ENCODE assay signal across 16 cellular contexts in the genomic region with DNA sequence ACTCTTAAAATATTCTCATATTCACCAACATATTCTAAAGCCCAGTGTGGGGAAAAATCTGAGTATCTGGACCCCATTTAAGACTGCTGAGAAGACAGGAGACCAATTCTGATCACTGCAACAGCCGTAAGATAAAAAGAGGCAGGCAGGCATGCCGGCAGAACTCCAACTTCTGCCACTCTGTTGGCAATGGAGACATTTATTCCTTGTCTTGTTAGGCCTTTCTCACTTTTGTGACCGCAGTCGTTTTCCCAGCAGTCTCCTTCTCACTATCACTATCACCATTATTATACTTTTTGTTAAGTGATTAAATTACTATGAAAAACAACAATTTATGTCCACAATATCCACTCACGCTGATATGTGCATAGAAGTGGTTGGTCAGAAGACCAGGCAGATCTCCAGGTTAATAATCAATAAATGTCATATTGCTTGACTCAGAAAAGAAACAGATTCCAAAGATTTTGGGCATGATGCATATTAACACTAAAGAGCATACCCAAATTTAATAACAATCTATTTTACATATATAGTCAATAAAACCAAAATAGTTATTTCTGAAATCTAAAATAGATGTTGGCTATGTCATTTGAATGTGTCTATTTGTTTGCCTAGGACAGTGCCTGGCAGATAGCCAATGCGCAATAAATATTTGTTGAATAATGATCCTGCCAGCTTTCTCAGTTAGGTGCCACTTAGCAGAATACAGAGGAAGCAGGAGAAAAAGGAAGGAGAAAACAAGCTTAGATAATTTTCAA. TPM values are rescaled to one million over a fixed set of nuclear protein-coding genes. Genes with fewer than 3 reads are reported as not detected.
DNase-seq lines count a peak whose midpoint lies in the region; ATAC-seq and TF ChIP-seq lines count a peak whose summit lies in the region.
"Had no signal": no experiment of that assay in that cellular context is flagged by ENCODE, and none has a peak within 500 bp of the region (broad histone marks: within the 10 kb centered on the region; RNA-seq: fewer than 3 reads in every experiment).

No MANE protein-coding gene starts in this region.

- CTCF ChIA-PET in WTC11 (lab: Charles Lee) = interaction anchor here (1.0 kb wide), 1 partner anchor 13 kb away, joined by 3 read pairs; no protein-coding TSS in a partner anchor

- H3K36me3 Mint-ChIP-seq in glutamatergic neuron (ENCODE audit: unreplicated experiment) = no peaks in the 10 kb centered on the region
- H3K36me3 Mint-ChIP-seq in WTC11 = no peaks in the 10 kb centered on the region

- intact Hi-C loops in head of caudate nucleus (cut with DNase I) = no loop called here

- no peak for TF ChIP-seq CTCF in glutamatergic neuron (IDR thresholded peaks at IDR 0.05; ENCODE audit: partially characterized antibody, unreplicated experiment)
- TF ChIP-seq CTCF in WTC11 (IDR thresholded peaks at IDR 0.05) = no peak

- DNase-seq in DMS79 treated with DMSO at 0.1 percent for 48 hours (lab: John Stamatoyannopoulos, UW) (peak; percentile 23), DMS79 (lab: John Stamatoyannopoulos, UW) (no peak), NCI-H446 (lab: John Stamatoyannopoulos, UW) (peak; percentile 72 to 84), head of caudate nucleus (peak in 38 of 42 donors; percentile 10 to 69 (median 42)), glutamatergic neuron (no peak), WTC11 (ENCODE audit: low spot score) (no peak)
- DNase-seq: activated T-cell treated with anti-CD3 and anti-CD28 coated beads, Interleukin-2, amount 50 U/mL, for 1 hour; NCI-H1048; SW 1271 had no signal

- H3K27ac Mint-ChIP-seq in glutamatergic neuron (ENCODE audit: unreplicated experiment) = no peak overlapping the region
- no peak overlapping the region for H3K27ac Mint-ChIP-seq in WTC11
- H3K27ac Mint-ChIP-seq: mesothelial cell of epicardium had no signal

- H3K27ac ChIP-seq in temporal lobe (ENCODE audit: low read depth, low read length) = peak overlapping the region; percentile 39
- H3K27ac ChIP-seq: A549, suprapubic skin had no signal

- ATAC-seq in GM18502 (IDR thresholded peaks at IDR 0.05; ENCODE audit: poor library complexity, unreplicated experiment) = no peak
- no peak for ATAC-seq in WTC11
- ATAC-seq: A549; activated CD4-positive, CD25-positive, alpha-beta regulatory T cell treated with anti-CD3 and anti-CD28 coated beads, Interleukin-2, amount 50 U/mL, for 24 hours; esophagus mucosa had no signal

- POLR2A ChIA-PET in WTC11 (lab: Charles Lee) = no interaction called here

- H3K4me1 Mint-ChIP-seq in glutamatergic neuron (ENCODE audit: low read depth, unreplicated experiment) (peaks cover 1% of the 10 kb centered on the region), WTC11 (peaks cover 19% of the 10 kb centered on the region)

- peaks cover 2% of the 10 kb centered on the region for H3K27me3 Mint-ChIP-seq in glutamatergic neuron (ENCODE audit: unreplicated experiment)
- H3K27me3 Mint-ChIP-seq in WTC11 (ENCODE audit: low read depth) = no peaks in the 10 kb centered on the region

- H3K4me3 Mint-ChIP-seq in glutamatergic neuron (ENCODE audit: unreplicated experiment) = no peak overlapping the region
- no peak overlapping the region for H3K4me3 Mint-ChIP-seq in WTC11
- H3K4me3 Mint-ChIP-seq: mesothelial cell of epicardium had no signal

- H3K9me3 Mint-ChIP-seq in glutamatergic neuron (ENCODE audit: unreplicated experiment) (no peaks in the 10 kb centered on the region), WTC11 (no peaks in the 10 kb centered on the region)
- H3K9me3 Mint-ChIP-seq: mesothelial cell of epicardium had no signal

TF ChIP-seq in WTC11, 78 proteins besides CTCF, POLR2A, EP300 and RAD21 (continues in another document):
- no peak for TF ChIP-seq JAZF1 (CRISPR knock-in tag; IDR thresholded peaks at IDR 0.05)
- no peak for TF ChIP-seq CREM (CRISPR knock-in tag; IDR thresholded peaks at IDR 0.05)
- no peak for TF ChIP-seq ZNF281 (CRISPR knock-in tag; IDR thresholded peaks at IDR 0.05)
- TF ChIP-seq TEAD1 (CRISPR knock-in tag; IDR thresholded peaks at IDR 0.05) = no peak
- TF ChIP-seq, protein P1, sequence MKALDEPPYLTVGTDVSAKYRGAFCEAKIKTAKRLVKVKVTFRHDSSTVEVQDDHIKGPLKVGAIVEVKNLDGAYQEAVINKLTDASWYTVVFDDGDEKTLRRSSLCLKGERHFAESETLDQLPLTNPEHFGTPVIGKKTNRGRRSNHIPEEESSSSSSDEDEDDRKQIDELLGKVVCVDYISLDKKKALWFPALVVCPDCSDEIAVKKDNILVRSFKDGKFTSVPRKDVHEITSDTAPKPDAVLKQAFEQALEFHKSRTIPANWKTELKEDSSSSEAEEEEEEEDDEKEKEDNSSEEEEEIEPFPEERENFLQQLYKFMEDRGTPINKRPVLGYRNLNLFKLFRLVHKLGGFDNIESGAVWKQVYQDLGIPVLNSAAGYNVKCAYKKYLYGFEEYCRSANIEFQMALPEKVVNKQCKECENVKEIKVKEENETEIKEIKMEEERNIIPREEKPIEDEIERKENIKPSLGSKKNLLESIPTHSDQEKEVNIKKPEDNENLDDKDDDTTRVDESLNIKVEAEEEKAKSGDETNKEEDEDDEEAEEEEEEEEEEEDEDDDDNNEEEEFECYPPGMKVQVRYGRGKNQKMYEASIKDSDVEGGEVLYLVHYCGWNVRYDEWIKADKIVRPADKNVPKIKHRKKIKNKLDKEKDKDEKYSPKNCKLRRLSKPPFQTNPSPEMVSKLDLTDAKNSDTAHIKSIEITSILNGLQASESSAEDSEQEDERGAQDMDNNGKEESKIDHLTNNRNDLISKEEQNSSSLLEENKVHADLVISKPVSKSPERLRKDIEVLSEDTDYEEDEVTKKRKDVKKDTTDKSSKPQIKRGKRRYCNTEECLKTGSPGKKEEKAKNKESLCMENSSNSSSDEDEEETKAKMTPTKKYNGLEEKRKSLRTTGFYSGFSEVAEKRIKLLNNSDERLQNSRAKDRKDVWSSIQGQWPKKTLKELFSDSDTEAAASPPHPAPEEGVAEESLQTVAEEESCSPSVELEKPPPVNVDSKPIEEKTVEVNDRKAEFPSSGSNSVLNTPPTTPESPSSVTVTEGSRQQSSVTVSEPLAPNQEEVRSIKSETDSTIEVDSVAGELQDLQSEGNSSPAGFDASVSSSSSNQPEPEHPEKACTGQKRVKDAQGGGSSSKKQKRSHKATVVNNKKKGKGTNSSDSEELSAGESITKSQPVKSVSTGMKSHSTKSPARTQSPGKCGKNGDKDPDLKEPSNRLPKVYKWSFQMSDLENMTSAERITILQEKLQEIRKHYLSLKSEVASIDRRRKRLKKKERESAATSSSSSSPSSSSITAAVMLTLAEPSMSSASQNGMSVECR (CRISPR knock-in tag; IDR thresholded peaks at IDR 0.05; ENCODE audit: borderline replicate concordance) = no peak
- TF ChIP-seq, protein P2, sequence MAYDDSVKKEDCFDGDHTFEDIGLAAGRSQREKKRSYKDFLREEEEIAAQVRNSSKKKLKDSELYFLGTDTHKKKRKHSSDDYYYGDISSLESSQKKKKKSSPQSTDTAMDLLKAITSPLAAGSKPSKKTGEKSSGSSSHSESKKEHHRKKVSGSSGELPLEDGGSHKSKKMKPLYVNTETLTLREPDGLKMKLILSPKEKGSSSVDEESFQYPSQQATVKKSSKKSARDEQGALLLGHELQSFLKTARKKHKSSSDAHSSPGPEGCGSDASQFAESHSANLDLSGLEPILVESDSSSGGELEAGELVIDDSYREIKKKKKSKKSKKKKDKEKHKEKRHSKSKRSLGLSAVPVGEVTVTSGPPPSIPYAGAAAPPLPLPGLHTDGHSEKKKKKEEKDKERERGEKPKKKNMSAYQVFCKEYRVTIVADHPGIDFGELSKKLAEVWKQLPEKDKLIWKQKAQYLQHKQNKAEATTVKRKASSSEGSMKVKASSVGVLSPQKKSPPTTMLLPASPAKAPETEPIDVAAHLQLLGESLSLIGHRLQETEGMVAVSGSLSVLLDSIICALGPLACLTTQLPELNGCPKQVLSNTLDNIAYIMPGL (CRISPR knock-in tag; IDR thresholded peaks at IDR 0.05) = no peak
- TF ChIP-seq, protein P3, sequence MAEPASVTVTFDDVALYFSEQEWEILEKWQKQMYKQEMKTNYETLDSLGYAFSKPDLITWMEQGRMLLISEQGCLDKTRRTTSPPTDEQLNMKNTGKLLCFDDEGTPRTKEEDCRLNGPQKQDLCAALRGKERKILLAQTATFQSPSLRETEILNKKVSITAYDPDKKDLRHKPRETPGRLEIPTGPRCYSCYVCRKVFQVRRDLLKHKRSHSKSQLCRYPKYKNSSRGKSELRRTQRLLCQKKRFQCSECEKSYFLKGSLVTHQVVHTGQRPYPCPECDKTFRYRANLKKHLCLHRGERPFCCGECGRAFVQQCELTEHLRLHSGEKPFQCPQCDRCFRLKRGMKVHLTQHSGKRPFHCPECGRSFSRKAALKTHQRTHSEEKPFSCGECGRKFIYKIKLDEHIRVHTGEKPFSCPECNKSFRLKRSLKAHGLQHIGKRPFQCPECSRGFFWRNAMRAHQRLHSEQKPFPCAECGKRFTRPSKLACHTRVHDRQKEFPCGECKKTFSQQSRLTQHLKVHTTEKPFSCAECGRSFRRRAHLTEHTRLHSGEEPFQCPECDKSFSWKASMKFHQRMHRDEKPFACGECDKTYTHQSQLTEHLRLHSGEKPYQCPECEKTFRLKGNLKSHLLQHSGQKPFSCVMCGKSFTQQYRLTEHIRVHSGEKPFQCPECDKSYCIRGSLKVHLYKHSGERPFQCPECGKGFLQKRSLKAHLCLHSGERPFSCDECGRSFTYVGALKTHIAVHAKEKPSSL (CRISPR knock-in tag; conservative IDR thresholded peaks at IDR 0.05) = no peak

RNA-seq across cellular contexts. Expression of gene SESTD1, which starts 38.2 kb away (rescaled TPM):
- 88.8 TPM for total RNA-seq in temporal lobe
- 152 TPM for total RNA-seq in glutamatergic neuron (ENCODE audit: unreplicated experiment)
- 37.9 to 59.9 TPM (median 40.6 TPM) in 3 replicates for total RNA-seq in WTC11 (2021)

Comparison
In these comparisons a context has a peak if more than half of its experiments do, and no peak if none do; other contexts are left out.
1. DNase-seq: peak in DMS79 treated with DMSO at 0.1 percent for 48 hours (single experiment), NCI-H446 (2 of 2) and head of caudate nucleus (38 of 42); none in DMS79 (single experiment), glutamatergic neuron (single experiment) and WTC11 (single experiment).